In the genomic region with DNA sequence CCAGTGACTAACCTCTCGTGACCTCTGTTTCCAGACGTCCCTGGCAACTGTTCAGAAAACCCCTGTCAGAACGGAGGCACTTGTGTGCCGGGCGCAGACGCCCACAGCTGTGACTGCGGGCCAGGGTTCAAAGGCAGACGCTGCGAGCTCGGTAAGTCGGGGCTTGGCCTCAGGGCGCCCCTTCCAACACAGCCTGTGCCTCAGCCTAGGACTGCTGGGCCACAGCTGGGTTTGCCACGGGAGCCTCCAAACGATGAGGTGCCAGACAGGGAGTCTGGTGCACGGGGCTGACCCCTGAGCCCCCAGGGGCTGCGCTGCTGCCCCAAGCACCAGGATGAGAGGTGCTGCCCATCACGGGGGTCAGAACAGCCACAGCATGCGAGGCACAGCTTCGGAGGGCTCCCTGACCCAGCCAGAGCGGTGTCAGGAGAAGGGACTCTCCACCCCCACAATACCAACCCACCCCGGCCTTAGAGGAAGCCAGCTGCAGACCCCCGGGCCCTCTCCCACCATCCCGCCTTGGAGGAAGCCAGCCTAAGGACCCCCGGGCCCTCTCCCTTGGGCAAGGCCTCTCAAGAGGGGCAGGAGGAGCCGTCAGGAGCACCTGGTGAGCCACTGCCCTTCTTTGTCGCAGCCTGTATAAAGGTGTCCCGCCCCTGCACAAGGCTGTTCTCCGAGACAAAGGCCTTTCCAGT, we compare ENCODE assay signal across 1 cellular context.
TF ChIP-seq lines count a peak whose summit lies in the region.

No MANE protein-coding gene starts in this region.

TF ChIP-seq in SK-N-SH, 30 proteins besides CTCF, POLR2A, EP300 and RAD21:
- TF ChIP-seq TCF12 (IDR thresholded peaks at IDR 0.05) (no peak), SMC3 (IDR thresholded peaks at IDR 0.05; ENCODE audit: low read depth, low read length) (no peak), JUND (IDR thresholded peaks at IDR 0.05) (no peak), NFIC (IDR thresholded peaks at IDR 0.05; ENCODE audit: borderline replicate concordance) (no peak), RFX5 (IDR thresholded peaks at IDR 0.05; ENCODE audit: low read length) (no peak), RXRA (IDR thresholded peaks at IDR 0.05; ENCODE audit: borderline replicate concordance, low read depth) (no peak), FOSL2 (IDR thresholded peaks at IDR 0.05; ENCODE audit: borderline replicate concordance, low read depth) (no peak), SIN3A (IDR thresholded peaks at IDR 0.05; ENCODE audit: borderline replicate concordance, low read depth, low read length) (no peak), FOXJ3 (CRISPR knock-in tag; IDR thresholded peaks at IDR 0.05) (no peak), GABPA (IDR thresholded peaks at IDR 0.05; ENCODE audit: low read depth) (no peak), MEF2A (IDR thresholded peaks at IDR 0.05; ENCODE audit: borderline replicate concordance, low read depth) (no peak), YY1 (IDR thresholded peaks at IDR 0.05; ENCODE audit: low read depth) (no peak)
- TF ChIP-seq, protein P1, sequence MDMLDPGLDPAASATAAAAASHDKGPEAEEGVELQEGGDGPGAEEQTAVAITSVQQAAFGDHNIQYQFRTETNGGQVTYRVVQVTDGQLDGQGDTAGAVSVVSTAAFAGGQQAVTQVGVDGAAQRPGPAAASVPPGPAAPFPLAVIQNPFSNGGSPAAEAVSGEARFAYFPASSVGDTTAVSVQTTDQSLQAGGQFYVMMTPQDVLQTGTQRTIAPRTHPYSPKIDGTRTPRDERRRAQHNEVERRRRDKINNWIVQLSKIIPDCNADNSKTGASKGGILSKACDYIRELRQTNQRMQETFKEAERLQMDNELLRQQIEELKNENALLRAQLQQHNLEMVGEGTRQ (IDR thresholded peaks at IDR 0.05; ENCODE audit: borderline replicate concordance, low read depth, low read length), result no peak
- TF ChIP-seq, protein P2, sequence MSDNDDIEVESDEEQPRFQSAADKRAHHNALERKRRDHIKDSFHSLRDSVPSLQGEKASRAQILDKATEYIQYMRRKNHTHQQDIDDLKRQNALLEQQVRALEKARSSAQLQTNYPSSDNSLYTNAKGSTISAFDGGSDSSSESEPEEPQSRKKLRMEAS (IDR thresholded peaks at IDR 0.05; ENCODE audit: low read depth), result no peak
- TF ChIP-seq, protein P3, sequence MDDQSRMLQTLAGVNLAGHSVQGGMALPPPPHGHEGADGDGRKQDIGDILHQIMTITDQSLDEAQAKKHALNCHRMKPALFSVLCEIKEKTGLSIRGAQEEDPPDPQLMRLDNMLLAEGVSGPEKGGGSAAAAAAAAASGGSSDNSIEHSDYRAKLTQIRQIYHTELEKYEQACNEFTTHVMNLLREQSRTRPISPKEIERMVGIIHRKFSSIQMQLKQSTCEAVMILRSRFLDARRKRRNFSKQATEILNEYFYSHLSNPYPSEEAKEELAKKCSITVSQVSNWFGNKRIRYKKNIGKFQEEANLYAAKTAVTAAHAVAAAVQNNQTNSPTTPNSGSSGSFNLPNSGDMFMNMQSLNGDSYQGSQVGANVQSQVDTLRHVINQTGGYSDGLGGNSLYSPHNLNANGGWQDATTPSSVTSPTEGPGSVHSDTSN (IDR thresholded peaks at IDR 0.05), result no peak
- TF ChIP-seq, protein P4, sequence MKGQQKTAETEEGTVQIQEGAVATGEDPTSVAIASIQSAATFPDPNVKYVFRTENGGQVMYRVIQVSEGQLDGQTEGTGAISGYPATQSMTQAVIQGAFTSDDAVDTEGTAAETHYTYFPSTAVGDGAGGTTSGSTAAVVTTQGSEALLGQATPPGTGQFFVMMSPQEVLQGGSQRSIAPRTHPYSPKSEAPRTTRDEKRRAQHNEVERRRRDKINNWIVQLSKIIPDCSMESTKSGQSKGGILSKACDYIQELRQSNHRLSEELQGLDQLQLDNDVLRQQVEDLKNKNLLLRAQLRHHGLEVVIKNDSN (IDR thresholded peaks at IDR 0.05; ENCODE audit: borderline replicate concordance, low read depth), result no peak
- TF ChIP-seq, protein P5, sequence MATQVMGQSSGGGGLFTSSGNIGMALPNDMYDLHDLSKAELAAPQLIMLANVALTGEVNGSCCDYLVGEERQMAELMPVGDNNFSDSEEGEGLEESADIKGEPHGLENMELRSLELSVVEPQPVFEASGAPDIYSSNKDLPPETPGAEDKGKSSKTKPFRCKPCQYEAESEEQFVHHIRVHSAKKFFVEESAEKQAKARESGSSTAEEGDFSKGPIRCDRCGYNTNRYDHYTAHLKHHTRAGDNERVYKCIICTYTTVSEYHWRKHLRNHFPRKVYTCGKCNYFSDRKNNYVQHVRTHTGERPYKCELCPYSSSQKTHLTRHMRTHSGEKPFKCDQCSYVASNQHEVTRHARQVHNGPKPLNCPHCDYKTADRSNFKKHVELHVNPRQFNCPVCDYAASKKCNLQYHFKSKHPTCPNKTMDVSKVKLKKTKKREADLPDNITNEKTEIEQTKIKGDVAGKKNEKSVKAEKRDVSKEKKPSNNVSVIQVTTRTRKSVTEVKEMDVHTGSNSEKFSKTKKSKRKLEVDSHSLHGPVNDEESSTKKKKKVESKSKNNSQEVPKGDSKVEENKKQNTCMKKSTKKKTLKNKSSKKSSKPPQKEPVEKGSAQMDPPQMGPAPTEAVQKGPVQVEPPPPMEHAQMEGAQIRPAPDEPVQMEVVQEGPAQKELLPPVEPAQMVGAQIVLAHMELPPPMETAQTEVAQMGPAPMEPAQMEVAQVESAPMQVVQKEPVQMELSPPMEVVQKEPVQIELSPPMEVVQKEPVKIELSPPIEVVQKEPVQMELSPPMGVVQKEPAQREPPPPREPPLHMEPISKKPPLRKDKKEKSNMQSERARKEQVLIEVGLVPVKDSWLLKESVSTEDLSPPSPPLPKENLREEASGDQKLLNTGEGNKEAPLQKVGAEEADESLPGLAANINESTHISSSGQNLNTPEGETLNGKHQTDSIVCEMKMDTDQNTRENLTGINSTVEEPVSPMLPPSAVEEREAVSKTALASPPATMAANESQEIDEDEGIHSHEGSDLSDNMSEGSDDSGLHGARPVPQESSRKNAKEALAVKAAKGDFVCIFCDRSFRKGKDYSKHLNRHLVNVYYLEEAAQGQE (IDR thresholded peaks at IDR 0.05; ENCODE audit: low read depth, low read length), result no peak
